ENCODE assay signal across 17 cellular contexts in genomic region chr2:149132303-149132702, GRCh38.
"Had no signal": no experiment of that assay in that cellular context is flagged by ENCODE, and none has a peak within 500 bp of the region (broad histone marks: within the 10 kb centered on the region; RNA-seq: fewer than 3 reads in every experiment).

No MANE protein-coding gene starts in this region.

- DNase-seq: activated CD4-positive, alpha-beta T cell treated with anti-CD3 and anti-CD28 coated beads for 4 hours; activated CD4-positive, alpha-beta T cell treated with anti-CD3 and anti-CD28 coated beads, Interleukin-2, amount 50 U/mL, for 48 hours; activated CD4-positive, CD25-positive, alpha-beta regulatory T cell; activated CD8-positive, alpha-beta memory T cell treated with anti-CD3 and anti-CD28 coated beads, Interleukin-2, amount 50 U/mL, for 48 hours; activated naive CD4-positive, alpha-beta T cell treated with Interleukin-2 at 50 U/mL for 16 hours; activated naive CD8-positive, alpha-beta T cell treated with anti-CD3 and anti-CD28 coated beads for 36 hours; activated T-cell treated with anti-CD3 and anti-CD28 coated beads, Interleukin-2, amount 50 U/mL, for 4 hours; naive B cell; retina; stimulated activated CD4-positive, alpha-beta T cell treated with anti-CD3 and anti-CD28 coated beads, Interleukin-4, amount 100 ng/mL, for 24 hours; stimulated activated naive CD4-positive, alpha-beta T cell treated with Interleukin-2 at 50 U/mL for 16 hours; T-helper 17 cell; upper lobe of left lung had no signal

- H3K4me1 ChIP-seq: upper lobe of left lung had no signal

- ATAC-seq: activated T-cell treated with anti-CD3 and anti-CD28 coated beads, Interleukin-2, amount 50 U/mL, for 4 hours; T-helper 17 cell had no signal

- H3K27ac ChIP-seq: epithelial cell of prostate, foreskin keratinocyte, thoracic aorta, upper lobe of left lung had no signal

- H3K27me3 ChIP-seq: foreskin keratinocyte, upper lobe of left lung had no signal

- H3K4me3 ChIP-seq: lung, thoracic aorta, upper lobe of left lung had no signal

- H3K36me3 ChIP-seq: thoracic aorta, upper lobe of left lung had no signal

- H3K9me3 ChIP-seq: thoracic aorta, upper lobe of left lung had no signal
